In genomic region chr11:94832604-94833238, GRCh38 we compare ENCODE assay signal across 22 cellular contexts.
A peak's percentile ranks its signal among the peaks of the same experiment; 100 is the strongest.
DNase-seq lines count a peak whose midpoint lies in the region; ATAC-seq and TF ChIP-seq lines count a peak whose summit lies in the region.
"Had no signal": no experiment of that assay in that cellular context is flagged by ENCODE, and none has a peak within 500 bp of the region (broad histone marks: within the 10 kb centered on the region; RNA-seq: fewer than 3 reads in every experiment).

No MANE protein-coding gene starts in this region.

- H3K27me3 ChIP-seq in mesendoderm (ENCODE audit: insufficient read depth, low read length, poor library complexity) (no peaks in the 10 kb centered on the region), upper lobe of right lung (no peaks in the 10 kb centered on the region)
- H3K27me3 ChIP-seq: SJSA1, testis had no signal

- no peak overlapping the region for H3K4ac ChIP-seq in mesendoderm (ENCODE audit: low read depth, low read length)

- no peak overlapping the region for H2BK120ac ChIP-seq in mesendoderm (ENCODE audit: low read depth, low read length)

- intact Hi-C loops in upper lobe of right lung (cut with DNase I): no loop called here

- H3K9ac ChIP-seq in mesendoderm (ENCODE audit: low read length): no peak overlapping the region

- H3K79me2 ChIP-seq in mesendoderm (ENCODE audit: control insufficient read depth, insufficient read depth, low read length): peaks cover 2% of the 10 kb centered on the region

- H3K18ac ChIP-seq in mesendoderm (ENCODE audit: low read length): no peak overlapping the region

- peaks cover 26% of the 10 kb centered on the region for H3K79me1 ChIP-seq in mesendoderm (ENCODE audit: low read length)

- H2BK15ac ChIP-seq in mesendoderm (replicated peaks; ENCODE audit: low read depth): no peak overlapping the region

- peak; percentile 4 for DNase-seq in NCI-H510A treated with DMSO at 0.1 percent for 48 hours (lab: John Stamatoyannopoulos, UW)
- DNase-seq in NCI-H510A (lab: John Stamatoyannopoulos, UW): no peak
- DNase-seq in epithelial cell of prostate (ENCODE audit: low read depth, low spot score): no peak
- peak; percentile 80 for DNase-seq in mesendoderm
- no peak for DNase-seq in upper lobe of right lung
- DNase-seq in cortex of kidney (lab: John Stamatoyannopoulos, UW): no peak
- no peak for DNase-seq in H4 (ENCODE audit: low spot score)
- DNase-seq: activated CD4-positive, alpha-beta T cell treated with anti-CD3 and anti-CD28 coated beads, Interleukin-2, amount 10 ng/mL, durations not matched to agents 24 days and 14 days; AML-193; CD8-positive, alpha-beta memory T cell; DMS79; effector memory CD8-positive, alpha-beta T cell; glutamatergic neuron; Karpas-422; NCI-H187; NCI-H446; small intestine; stimulated activated naive B cell treated with anti-CD40 and anti-IgM and Interleukin-4, amounts not matched to agents 10 μg/mL and 1 μg/mL and 100 μg/mL, for 72 hours; testis had no signal

- H4K5ac ChIP-seq in mesendoderm (ENCODE audit: low read length): no peak overlapping the region

- H3K56ac ChIP-seq in mesendoderm (ENCODE audit: low read length): no peak overlapping the region

- WGBS in mesendoderm (ENCODE audit: extremely low coverage, insufficient coverage, low lambda C conversion rate): no CpG with 5 or more reads among the region's 4 CpGs

- TF ChIP-seq CTCF in upper lobe of right lung (IDR thresholded peaks at IDR 0.05): no peak

- H4K8ac ChIP-seq in mesendoderm (ENCODE audit: low read depth, low read length): no peak overlapping the region

- H3K4me1 ChIP-seq in mesendoderm (ENCODE audit: control insufficient read depth, low read depth, low read length): no peaks in the 10 kb centered on the region
- H3K4me1 ChIP-seq in upper lobe of right lung: peaks cover 52% of the 10 kb centered on the region
- H3K4me1 ChIP-seq: testis had no signal

- no peak overlapping the region for H3K4me3 ChIP-seq in mesendoderm (ENCODE audit: low read length)
- no peak overlapping the region for H3K4me3 ChIP-seq in upper lobe of right lung
- H3K4me3 ChIP-seq: SJSA1, testis had no signal

- H2AK5ac ChIP-seq in mesendoderm (ENCODE audit: low read length): no peak overlapping the region

- H3K36me3 ChIP-seq in mesendoderm (ENCODE audit: control insufficient read depth, insufficient read depth, low read length) (peaks cover 16% of the 10 kb centered on the region), upper lobe of right lung (peaks cover 52% of the 10 kb centered on the region)

- H3K9me3 ChIP-seq in upper lobe of right lung: no peaks in the 10 kb centered on the region
- H3K9me3 ChIP-seq: SJSA1, testis had no signal

- H2BK5ac ChIP-seq in mesendoderm (ENCODE audit: low read length): no peak overlapping the region

- ATAC-seq in upper lobe of right lung (peak; percentile 87), HG02938 (IDR thresholded peaks at IDR 0.05; ENCODE audit: unreplicated experiment) (no peak)
- ATAC-seq: effector memory CD8-positive, alpha-beta T cell; Panc1; stimulated activated naive B cell treated with anti-CD40 and anti-IgM and Interleukin-4, amounts not matched to agents 10 μg/mL and 1 μg/mL and 100 μg/mL, for 72 hours had no signal

- no peak overlapping the region for H3K23ac ChIP-seq in mesendoderm (ENCODE audit: low read length)

- no peak overlapping the region for H3K4me2 ChIP-seq in mesendoderm (ENCODE audit: low read length)

- H3K27ac ChIP-seq in epithelial cell of prostate (peak overlapping the region; percentile 14), mesendoderm (ENCODE audit: low read depth, low read length) (no peak overlapping the region), upper lobe of right lung (no peak overlapping the region)
- H3K27ac ChIP-seq: SJSA1, testis had no signal

Comparison
In these comparisons a context has a peak if more than half of its experiments do, and no peak if none do; other contexts are left out.
1. DNase-seq: peak in NCI-H510A treated with DMSO at 0.1 percent for 48 hours (single experiment) and mesendoderm (single experiment); none in NCI-H510A (single experiment), epithelial cell of prostate (single experiment), upper lobe of right lung (single experiment), cortex of kidney (single experiment) and H4 (single experiment).